Comparison of ENCODE assay signal across 16 cellular contexts in the genomic region with DNA sequence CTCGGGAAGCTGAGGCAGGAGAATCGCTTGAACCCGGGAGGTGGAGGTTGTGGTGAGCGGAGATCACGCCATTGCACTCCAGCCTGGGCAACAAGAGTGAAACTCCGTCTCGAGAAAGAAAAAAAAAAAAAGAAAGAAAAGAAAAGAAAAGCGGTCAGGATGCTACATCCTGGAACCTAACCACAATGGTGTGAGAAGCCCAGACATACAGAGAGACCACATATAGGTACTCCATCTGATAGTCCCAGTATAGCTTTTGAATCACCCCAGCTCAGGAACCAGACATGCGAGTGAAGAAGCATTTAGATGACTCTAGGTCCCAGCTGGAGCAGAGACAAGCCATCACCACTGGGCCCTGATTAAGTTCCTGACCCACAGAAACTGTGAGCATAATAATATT. TPM values are rescaled to one million over a fixed set of nuclear protein-coding genes. Genes with fewer than 3 reads are reported as not detected.
"Had no signal": no experiment of that assay in that cellular context is flagged by ENCODE, and none has a peak within 500 bp of the region (broad histone marks: within the 10 kb centered on the region; RNA-seq: fewer than 3 reads in every experiment).

No MANE protein-coding gene starts in this region.

- H3K36me3 ChIP-seq: neural progenitor cell, tibial nerve, vagina had no signal

- H3K36me3 Mint-ChIP-seq: neural progenitor cell had no signal

- H3K27ac Mint-ChIP-seq: activated B cell treated with CpG ODN at 0.5 μM for 24 hours, neural progenitor cell had no signal

- H3K4me1 Mint-ChIP-seq: activated B cell treated with CpG ODN at 0.5 μM for 24 hours had no signal

- H3K4me2 ChIP-seq: neural progenitor cell had no signal

- H3K9me3 ChIP-seq: tibial nerve, vagina had no signal

- H3K27ac ChIP-seq: neural progenitor cell, tibial nerve, vagina had no signal

- H3K9me3 Mint-ChIP-seq: activated B cell treated with CpG ODN at 0.5 μM for 24 hours, neural progenitor cell had no signal

- H3K9ac ChIP-seq: neural progenitor cell had no signal

- H3K4me3 ChIP-seq: neural progenitor cell, tibial nerve, vagina had no signal

- ATAC-seq: SK-N-SH treated with all-trans-retinoic acid at 6 μM for 48 hours, T-helper 17 cell had no signal

- H3K4me3 Mint-ChIP-seq: activated B cell treated with CpG ODN at 0.5 μM for 24 hours, neural progenitor cell had no signal

- H3K27me3 ChIP-seq: vagina had no signal

- DNase-seq: activated B cell treated with CpG ODN at 0.5 μM for 24 hours; activated gamma-delta T cell treated with Interleukin-2 at 50 U/mL for 16 hours; activated T-cell treated with anti-CD3 and anti-CD28 coated beads for 4 hours; effector memory CD4-positive, alpha-beta T cell; mesendoderm; retina; T-helper 17 cell had no signal

- H2AFZ ChIP-seq: neural progenitor cell had no signal

- H3K4me1 ChIP-seq: neural progenitor cell, tibial nerve, vagina had no signal

RNA-seq across cellular contexts. Expression of gene IFNL1, which starts 3.2 kb away (rescaled TPM):
- total RNA-seq: activated B cell treated with CpG ODN at 0.5 μM for 24 hours, epithelial cell of proximal tubule, kidney epithelial cell, liver, skeletal muscle tissue, subcutaneous adipose tissue, T-helper 17 cell, tibial nerve, vagina had no signal
- polyA plus RNA-seq: liver had no signal

RNA-seq across cellular contexts. Expression of gene IFNL2, which starts 31.2 kb away (rescaled TPM):
- total RNA-seq: activated B cell treated with CpG ODN at 0.5 μM for 24 hours, epithelial cell of proximal tubule, kidney epithelial cell, liver, skeletal muscle tissue, subcutaneous adipose tissue, T-helper 17 cell, tibial nerve, vagina had no signal
- polyA plus RNA-seq: liver had no signal

RNA-seq across cellular contexts. Expression of gene GMFG, which starts 36.4 kb away (rescaled TPM):
- total RNA-seq: epithelial cell of proximal tubule, kidney epithelial cell had no signal
